In the genomic region with DNA sequence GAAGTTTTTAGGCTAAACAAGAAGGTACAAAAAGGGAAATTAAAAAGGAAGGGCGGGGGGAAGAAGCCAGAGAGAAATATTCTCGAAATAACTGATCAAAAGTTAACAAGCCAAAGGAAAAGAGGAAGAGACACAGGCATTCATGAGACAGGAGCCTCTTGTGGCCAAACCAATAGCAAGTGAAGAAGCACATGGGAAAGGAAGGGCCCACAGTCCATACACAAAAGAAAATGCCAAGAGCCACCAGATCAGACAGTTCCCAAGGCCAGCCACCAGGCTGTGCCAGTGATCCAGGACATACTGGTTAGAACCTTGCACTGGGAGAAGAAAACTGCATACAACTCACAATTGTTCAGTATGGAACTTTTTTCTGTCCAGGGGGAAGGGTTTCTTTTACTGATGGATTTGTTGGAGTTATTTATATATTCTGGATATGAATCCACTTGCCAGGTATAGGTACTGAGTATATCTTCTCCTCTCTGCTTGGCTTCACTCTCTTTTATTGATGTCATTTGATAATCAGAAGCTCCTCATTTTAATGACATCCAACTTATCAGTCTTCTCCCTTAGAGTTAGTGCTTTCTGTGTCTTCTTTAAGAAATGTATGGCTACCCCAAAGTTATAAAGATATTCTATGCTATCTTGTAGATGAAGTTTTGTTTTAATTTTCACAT, we compare ENCODE assay signal across 1 cellular context.
A peak's percentile ranks its signal among the peaks of the same experiment; 100 is the strongest.
TF ChIP-seq lines count a peak whose summit lies in the region.

No MANE protein-coding gene starts in this region.

TF ChIP-seq in HepG2, 621 proteins besides CTCF, POLR2A, EP300 and RAD21 (continued from another document and continues in another):
- TF ChIP-seq JDP2 (CRISPR knock-in tag; IDR thresholded peaks at IDR 0.05; ENCODE audit: borderline replicate concordance) (no peak), ZNF44 (CRISPR knock-in tag; IDR thresholded peaks at IDR 0.05) (0 out of 2 replicates have a peak, but pooled peaks have one; percentile 39), MAFK (conservative IDR thresholded peaks at IDR 0.05 in 1 of 2, IDR thresholded peaks at IDR 0.05 in 1 of 2; ENCODE audit: low read length in 2 of 2) (0 out of 4 replicates have a peak, but pooled peaks of 1 of the 2 experiments have one; percentile 8), NFKBIZ (CRISPR knock-in tag; IDR thresholded peaks at IDR 0.05) (no peak), PHF20 (CRISPR knock-in tag; IDR thresholded peaks at IDR 0.05) (no peak), ARNT (IDR thresholded peaks at IDR 0.05) (no peak), HNF4A (CRISPR knock-in tag; IDR thresholded peaks at IDR 0.05) (peak; percentile 58), ZKSCAN1 (IDR thresholded peaks at IDR 0.05; ENCODE audit: low read length) (peak; percentile 34; the same call in 1 of the 2 replicates), FOXA3 (CRISPR knock-in tag; IDR thresholded peaks at IDR 0.05) (peak; percentile 12; the same call in 1 of the 2 replicates), ZNF430 (CRISPR knock-in tag; IDR thresholded peaks at IDR 0.05) (no peak), TEAD3 (CRISPR knock-in tag; optimal IDR thresholded peaks at IDR 0.05; ENCODE audit: borderline replicate concordance) (peak; percentile 54), GATAD2A (CRISPR knock-in tag; IDR thresholded peaks at IDR 0.05) (peak; percentile 63), KAT8 (CRISPR knock-in tag; IDR thresholded peaks at IDR 0.05) (peak; percentile 52; the same call in 1 of the 2 replicates), ZFP37 (CRISPR knock-in tag; IDR thresholded peaks at IDR 0.05; ENCODE audit: borderline replicate concordance) (no peak), MXI1 (IDR thresholded peaks at IDR 0.05; ENCODE audit: borderline replicate concordance, low read depth, low read length) (peak; percentile 46; the same call in 1 of the 3 replicates), RNF2 (conservative IDR thresholded peaks at IDR 0.05; ENCODE audit: low read depth) (no peak), ZKSCAN8 (CRISPR knock-in tag; IDR thresholded peaks at IDR 0.05; ENCODE audit: borderline replicate concordance) (peak; percentile 65; the same call in 1 of the 2 replicates), FOSL2 (CRISPR knock-in tag; IDR thresholded peaks at IDR 0.05) (0 out of 2 replicates have a peak, but pooled peaks have one; percentile 7), ERF (CRISPR knock-in tag; IDR thresholded peaks at IDR 0.05) (no peak; the same call in 1 of the 2 replicates), SP140L (CRISPR knock-in tag; IDR thresholded peaks at IDR 0.05; ENCODE audit: borderline replicate concordance) (0 out of 2 replicates have a peak, but pooled peaks have one; percentile 35), MYC (CRISPR knock-in tag; IDR thresholded peaks at IDR 0.05; ENCODE audit: borderline replicate concordance) (peak; percentile 27; the same call in 1 of the 2 replicates), NRL (CRISPR knock-in tag; IDR thresholded peaks at IDR 0.05; ENCODE audit: borderline replicate concordance) (no peak), ZNF331 (CRISPR knock-in tag; IDR thresholded peaks at IDR 0.05) (peak; percentile 50; the same call in 1 of the 2 replicates), ZFX (CRISPR knock-in tag; IDR thresholded peaks at IDR 0.05; ENCODE audit: low read depth) (peak; percentile 42; the same call in 1 of the 2 replicates), RXRB (CRISPR knock-in tag; IDR thresholded peaks at IDR 0.05; ENCODE audit: borderline replicate concordance) (peak; percentile 41; the same call in 1 of the 2 replicates), MIXL1 (CRISPR knock-in tag; IDR thresholded peaks at IDR 0.05) (0 out of 2 replicates have a peak, but pooled peaks have one; percentile 55), XRCC5 (optimal IDR thresholded peaks at IDR 0.05; ENCODE audit: low read length) (peak; percentile 63), ZNF547 (CRISPR knock-in tag; IDR thresholded peaks at IDR 0.05) (peak; percentile 36; the same call in 1 of the 2 replicates)
- TF ChIP-seq, protein P1, sequence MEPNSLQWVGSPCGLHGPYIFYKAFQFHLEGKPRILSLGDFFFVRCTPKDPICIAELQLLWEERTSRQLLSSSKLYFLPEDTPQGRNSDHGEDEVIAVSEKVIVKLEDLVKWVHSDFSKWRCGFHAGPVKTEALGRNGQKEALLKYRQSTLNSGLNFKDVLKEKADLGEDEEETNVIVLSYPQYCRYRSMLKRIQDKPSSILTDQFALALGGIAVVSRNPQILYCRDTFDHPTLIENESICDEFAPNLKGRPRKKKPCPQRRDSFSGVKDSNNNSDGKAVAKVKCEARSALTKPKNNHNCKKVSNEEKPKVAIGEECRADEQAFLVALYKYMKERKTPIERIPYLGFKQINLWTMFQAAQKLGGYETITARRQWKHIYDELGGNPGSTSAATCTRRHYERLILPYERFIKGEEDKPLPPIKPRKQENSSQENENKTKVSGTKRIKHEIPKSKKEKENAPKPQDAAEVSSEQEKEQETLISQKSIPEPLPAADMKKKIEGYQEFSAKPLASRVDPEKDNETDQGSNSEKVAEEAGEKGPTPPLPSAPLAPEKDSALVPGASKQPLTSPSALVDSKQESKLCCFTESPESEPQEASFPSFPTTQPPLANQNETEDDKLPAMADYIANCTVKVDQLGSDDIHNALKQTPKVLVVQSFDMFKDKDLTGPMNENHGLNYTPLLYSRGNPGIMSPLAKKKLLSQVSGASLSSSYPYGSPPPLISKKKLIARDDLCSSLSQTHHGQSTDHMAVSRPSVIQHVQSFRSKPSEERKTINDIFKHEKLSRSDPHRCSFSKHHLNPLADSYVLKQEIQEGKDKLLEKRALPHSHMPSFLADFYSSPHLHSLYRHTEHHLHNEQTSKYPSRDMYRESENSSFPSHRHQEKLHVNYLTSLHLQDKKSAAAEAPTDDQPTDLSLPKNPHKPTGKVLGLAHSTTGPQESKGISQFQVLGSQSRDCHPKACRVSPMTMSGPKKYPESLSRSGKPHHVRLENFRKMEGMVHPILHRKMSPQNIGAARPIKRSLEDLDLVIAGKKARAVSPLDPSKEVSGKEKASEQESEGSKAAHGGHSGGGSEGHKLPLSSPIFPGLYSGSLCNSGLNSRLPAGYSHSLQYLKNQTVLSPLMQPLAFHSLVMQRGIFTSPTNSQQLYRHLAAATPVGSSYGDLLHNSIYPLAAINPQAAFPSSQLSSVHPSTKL (CRISPR knock-in tag; IDR thresholded peaks at IDR 0.05): peak; percentile 27; the same call in 1 of the 2 replicates
- TF ChIP-seq, protein P2, sequence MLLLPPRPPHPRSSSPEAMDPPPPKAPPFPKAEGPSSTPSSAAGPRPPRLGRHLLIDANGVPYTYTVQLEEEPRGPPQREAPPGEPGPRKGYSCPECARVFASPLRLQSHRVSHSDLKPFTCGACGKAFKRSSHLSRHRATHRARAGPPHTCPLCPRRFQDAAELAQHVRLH (CRISPR knock-in tag; IDR thresholded peaks at IDR 0.05; ENCODE audit: borderline replicate concordance, low read depth): 0 out of 2 replicates have a peak, but pooled peaks have one; percentile 29
- TF ChIP-seq, protein P3, sequence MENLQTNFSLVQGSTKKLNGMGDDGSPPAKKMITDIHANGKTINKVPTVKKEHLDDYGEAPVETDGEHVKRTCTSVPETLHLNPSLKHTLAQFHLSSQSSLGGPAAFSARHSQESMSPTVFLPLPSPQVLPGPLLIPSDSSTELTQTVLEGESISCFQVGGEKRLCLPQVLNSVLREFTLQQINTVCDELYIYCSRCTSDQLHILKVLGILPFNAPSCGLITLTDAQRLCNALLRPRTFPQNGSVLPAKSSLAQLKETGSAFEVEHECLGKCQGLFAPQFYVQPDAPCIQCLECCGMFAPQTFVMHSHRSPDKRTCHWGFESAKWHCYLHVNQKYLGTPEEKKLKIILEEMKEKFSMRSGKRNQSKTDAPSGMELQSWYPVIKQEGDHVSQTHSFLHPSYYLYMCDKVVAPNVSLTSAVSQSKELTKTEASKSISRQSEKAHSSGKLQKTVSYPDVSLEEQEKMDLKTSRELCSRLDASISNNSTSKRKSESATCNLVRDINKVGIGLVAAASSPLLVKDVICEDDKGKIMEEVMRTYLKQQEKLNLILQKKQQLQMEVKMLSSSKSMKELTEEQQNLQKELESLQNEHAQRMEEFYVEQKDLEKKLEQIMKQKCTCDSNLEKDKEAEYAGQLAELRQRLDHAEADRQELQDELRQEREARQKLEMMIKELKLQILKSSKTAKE (CRISPR knock-in tag; IDR thresholded peaks at IDR 0.05; ENCODE audit: borderline replicate concordance): no peak
- TF ChIP-seq, protein P4, sequence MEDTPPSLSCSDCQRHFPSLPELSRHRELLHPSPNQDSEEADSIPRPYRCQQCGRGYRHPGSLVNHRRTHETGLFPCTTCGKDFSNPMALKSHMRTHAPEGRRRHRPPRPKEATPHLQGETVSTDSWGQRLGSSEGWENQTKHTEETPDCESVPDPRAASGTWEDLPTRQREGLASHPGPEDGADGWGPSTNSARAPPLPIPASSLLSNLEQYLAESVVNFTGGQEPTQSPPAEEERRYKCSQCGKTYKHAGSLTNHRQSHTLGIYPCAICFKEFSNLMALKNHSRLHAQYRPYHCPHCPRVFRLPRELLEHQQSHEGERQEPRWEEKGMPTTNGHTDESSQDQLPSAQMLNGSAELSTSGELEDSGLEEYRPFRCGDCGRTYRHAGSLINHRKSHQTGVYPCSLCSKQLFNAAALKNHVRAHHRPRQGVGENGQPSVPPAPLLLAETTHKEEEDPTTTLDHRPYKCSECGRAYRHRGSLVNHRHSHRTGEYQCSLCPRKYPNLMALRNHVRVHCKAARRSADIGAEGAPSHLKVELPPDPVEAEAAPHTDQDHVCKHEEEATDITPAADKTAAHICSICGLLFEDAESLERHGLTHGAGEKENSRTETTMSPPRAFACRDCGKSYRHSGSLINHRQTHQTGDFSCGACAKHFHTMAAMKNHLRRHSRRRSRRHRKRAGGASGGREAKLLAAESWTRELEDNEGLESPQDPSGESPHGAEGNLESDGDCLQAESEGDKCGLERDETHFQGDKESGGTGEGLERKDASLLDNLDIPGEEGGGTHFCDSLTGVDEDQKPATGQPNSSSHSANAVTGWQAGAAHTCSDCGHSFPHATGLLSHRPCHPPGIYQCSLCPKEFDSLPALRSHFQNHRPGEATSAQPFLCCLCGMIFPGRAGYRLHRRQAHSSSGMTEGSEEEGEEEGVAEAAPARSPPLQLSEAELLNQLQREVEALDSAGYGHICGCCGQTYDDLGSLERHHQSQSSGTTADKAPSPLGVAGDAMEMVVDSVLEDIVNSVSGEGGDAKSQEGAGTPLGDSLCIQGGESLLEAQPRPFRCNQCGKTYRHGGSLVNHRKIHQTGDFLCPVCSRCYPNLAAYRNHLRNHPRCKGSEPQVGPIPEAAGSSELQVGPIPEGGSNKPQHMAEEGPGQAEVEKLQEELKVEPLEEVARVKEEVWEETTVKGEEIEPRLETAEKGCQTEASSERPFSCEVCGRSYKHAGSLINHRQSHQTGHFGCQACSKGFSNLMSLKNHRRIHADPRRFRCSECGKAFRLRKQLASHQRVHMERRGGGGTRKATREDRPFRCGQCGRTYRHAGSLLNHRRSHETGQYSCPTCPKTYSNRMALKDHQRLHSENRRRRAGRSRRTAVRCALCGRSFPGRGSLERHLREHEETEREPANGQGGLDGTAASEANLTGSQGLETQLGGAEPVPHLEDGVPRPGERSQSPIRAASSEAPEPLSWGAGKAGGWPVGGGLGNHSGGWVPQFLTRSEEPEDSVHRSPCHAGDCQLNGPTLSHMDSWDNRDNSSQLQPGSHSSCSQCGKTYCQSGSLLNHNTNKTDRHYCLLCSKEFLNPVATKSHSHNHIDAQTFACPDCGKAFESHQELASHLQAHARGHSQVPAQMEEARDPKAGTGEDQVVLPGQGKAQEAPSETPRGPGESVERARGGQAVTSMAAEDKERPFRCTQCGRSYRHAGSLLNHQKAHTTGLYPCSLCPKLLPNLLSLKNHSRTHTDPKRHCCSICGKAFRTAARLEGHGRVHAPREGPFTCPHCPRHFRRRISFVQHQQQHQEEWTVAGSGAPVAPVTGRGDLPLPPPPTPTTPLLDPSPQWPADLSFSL (CRISPR knock-in tag; IDR thresholded peaks at IDR 0.05): no peak
- TF ChIP-seq, protein P5, sequence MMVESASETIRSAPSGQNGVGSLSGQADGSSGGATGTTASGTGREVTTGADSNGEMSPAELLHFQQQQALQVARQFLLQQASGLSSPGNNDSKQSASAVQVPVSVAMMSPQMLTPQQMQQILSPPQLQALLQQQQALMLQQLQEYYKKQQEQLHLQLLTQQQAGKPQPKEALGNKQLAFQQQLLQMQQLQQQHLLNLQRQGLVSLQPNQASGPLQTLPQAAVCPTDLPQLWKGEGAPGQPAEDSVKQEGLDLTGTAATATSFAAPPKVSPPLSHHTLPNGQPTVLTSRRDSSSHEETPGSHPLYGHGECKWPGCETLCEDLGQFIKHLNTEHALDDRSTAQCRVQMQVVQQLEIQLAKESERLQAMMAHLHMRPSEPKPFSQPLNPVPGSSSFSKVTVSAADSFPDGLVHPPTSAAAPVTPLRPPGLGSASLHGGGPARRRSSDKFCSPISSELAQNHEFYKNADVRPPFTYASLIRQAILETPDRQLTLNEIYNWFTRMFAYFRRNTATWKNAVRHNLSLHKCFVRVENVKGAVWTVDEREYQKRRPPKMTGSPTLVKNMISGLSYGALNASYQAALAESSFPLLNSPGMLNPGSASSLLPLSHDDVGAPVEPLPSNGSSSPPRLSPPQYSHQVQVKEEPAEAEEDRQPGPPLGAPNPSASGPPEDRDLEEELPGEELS (CRISPR knock-in tag; IDR thresholded peaks at IDR 0.05): 0 out of 2 replicates have a peak, but pooled peaks have one; percentile 18
- TF ChIP-seq, protein P6, sequence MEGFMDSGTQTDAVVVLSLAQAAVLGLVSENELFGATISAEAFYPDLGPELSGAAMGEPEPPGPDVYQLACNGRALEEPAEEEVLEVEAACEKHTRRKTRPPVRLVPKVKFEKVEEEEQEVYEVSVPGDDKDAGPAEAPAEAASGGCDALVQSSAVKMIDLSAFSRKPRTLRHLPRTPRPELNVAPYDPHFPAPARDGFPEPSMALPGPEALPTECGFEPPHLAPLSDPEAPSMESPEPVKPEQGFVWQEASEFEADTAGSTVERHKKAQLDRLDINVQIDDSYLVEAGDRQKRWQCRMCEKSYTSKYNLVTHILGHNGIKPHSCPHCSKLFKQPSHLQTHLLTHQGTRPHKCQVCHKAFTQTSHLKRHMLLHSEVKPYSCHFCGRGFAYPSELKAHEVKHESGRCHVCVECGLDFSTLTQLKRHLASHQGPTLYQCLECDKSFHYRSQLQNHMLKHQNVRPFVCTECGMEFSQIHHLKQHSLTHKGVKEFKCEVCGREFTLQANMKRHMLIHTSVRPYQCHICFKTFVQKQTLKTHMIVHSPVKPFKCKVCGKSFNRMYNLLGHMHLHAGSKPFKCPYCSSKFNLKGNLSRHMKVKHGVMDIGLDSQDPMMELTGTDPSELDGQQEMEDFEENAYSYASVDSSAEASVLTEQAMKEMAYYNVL (CRISPR knock-in tag; IDR thresholded peaks at IDR 0.05; ENCODE audit: borderline replicate concordance): no peak
- TF ChIP-seq, protein P7, sequence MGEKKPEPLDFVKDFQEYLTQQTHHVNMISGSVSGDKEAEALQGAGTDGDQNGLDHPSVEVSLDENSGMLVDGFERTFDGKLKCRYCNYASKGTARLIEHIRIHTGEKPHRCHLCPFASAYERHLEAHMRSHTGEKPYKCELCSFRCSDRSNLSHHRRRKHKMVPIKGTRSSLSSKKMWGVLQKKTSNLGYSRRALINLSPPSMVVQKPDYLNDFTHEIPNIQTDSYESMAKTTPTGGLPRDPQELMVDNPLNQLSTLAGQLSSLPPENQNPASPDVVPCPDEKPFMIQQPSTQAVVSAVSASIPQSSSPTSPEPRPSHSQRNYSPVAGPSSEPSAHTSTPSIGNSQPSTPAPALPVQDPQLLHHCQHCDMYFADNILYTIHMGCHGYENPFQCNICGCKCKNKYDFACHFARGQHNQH (CRISPR knock-in tag; IDR thresholded peaks at IDR 0.05): peak; percentile 63; the same call in 1 of the 2 replicates
- TF ChIP-seq, protein P8, sequence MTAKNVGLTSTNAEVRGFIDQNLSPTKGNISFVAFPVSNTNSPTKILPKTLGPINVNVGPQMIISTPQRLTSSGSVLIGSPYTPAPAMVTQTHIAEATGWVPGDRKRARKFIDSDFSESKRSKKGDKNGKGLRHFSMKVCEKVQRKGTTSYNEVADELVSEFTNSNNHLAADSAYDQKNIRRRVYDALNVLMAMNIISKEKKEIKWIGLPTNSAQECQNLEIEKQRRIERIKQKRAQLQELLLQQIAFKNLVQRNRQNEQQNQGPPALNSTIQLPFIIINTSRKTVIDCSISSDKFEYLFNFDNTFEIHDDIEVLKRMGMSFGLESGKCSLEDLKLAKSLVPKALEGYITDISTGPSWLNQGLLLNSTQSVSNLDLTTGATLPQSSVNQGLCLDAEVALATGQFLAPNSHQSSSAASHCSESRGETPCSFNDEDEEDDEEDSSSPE (CRISPR knock-in tag; IDR thresholded peaks at IDR 0.05): 0 out of 2 replicates have a peak, but pooled peaks have one; percentile 28
